Comparison of ENCODE assay signal across 26 cellular contexts in genomic region chr6:150203378-150203777, GRCh38.
DNase-seq lines count a peak whose midpoint lies in the region; ATAC-seq, FAIRE-seq and TF ChIP-seq lines count a peak whose summit lies in the region.
"Had no signal": no experiment of that assay in that cellular context is flagged by ENCODE, and none has a peak within 500 bp of the region (broad histone marks: within the 10 kb centered on the region; RNA-seq: fewer than 3 reads in every experiment).

No MANE protein-coding gene starts in this region.

- ATAC-seq in HCT116, result no peak
- ATAC-seq: HepG2, Panc1, Right ventricle myocardium inferior had no signal

- H2BK12ac ChIP-seq in H9 (ENCODE audit: insufficient read length, low read depth, low read length), result no peak overlapping the region

- no peak overlapping the region for H3K4ac ChIP-seq in H9 (ENCODE audit: low read depth, low read length)

- H3K9ac ChIP-seq in HCT116 (ENCODE audit: low read length) (no peak overlapping the region), colonic mucosa (ENCODE audit: low read depth in 2 of 2, low read length in 2 of 2) (peak overlapping the region in 1 of 2 donors; percentile 69), H9 (ENCODE audit: extremely low read depth, insufficient read length, low read length) (no peak overlapping the region)

- BruUV-seq in HCT116 (replicated peaks; lab: Mats Ljungman, UMichigan), result no TSS peak

- TF ChIP-seq RAD21 in HCT116 (IDR thresholded peaks at IDR 0.05; ENCODE audit: low read depth), result no peak

- RAD21 ChIA-PET in HCT116 (lab: Charles Lee; ENCODE audit: low non-redundant PET in 1 of 2, low total read pairs in 2 of 2, uncharacterized antibody in 2 of 2, unreplicated experiment in 2 of 2), result no interaction called here

- no peak overlapping the region for H4K8ac ChIP-seq in H9 (replicated peaks; ENCODE audit: insufficient read length, low read depth, low read length)

- TF ChIP-seq EP300 in transverse colon (IDR thresholded peaks at IDR 0.05; ENCODE audit: low read depth), result no peak

- intact Hi-C loops in HCT116 (cut with micrococcal nuclease) (no loop called here), colonic mucosa (cut with DNase I) (no loop called here), transverse colon (cut with DNase I; ENCODE audit: low total_unique reads) (no loop called here)

- 83 to 97% methylated on average over 2 to 12 of the region's 12 CpGs for whole genome bisulfite sequencing in transverse colon (ENCODE audit: low coverage in 1 of 2), 2 donors
- WGBS in H9 (ENCODE audit: extremely low coverage, insufficient read length, low lambda C conversion rate), result no CpG with 5 or more reads among the region's 12 CpGs

- H3K4me3 ChIP-seq in HCT116 (replicated peaks in 1 of 2; ENCODE audit: low read depth in 1 of 2, low read length in 2 of 2) (no peak overlapping the region), colonic mucosa (no peak overlapping the region), muscle layer of duodenum (ENCODE audit: low read depth in 1 of 2, low read length in 2 of 2) (no peak overlapping the region), transverse colon (no peak overlapping the region)

- H3K79me1 ChIP-seq in H9 (ENCODE audit: insufficient read depth, low read depth, low read length, poor library complexity, severe bottlenecking), result no peaks in the 10 kb centered on the region

- H3K56ac ChIP-seq in H9 (ENCODE audit: insufficient read length, low read depth, low read length), result no peak overlapping the region

- H2BK20ac ChIP-seq in H9 (ENCODE audit: low read depth, low read length, poor library complexity, severe bottlenecking), result no peak overlapping the region

- H3K14ac ChIP-seq in H9 (ENCODE audit: insufficient read depth, low read length), result no peak overlapping the region

- H3K23ac ChIP-seq in H9 (ENCODE audit: insufficient read length, low read depth, low read length), result no peak overlapping the region

- H3K9me2 ChIP-seq in HCT116 (ENCODE audit: insufficient read depth), result no peaks in the 10 kb centered on the region

- H3K27ac Mint-ChIP-seq in H9, result no peak overlapping the region
- H3K27ac Mint-ChIP-seq: CD4-positive, alpha-beta T cell had no signal

- H3K4me1 Mint-ChIP-seq in H9, result peaks cover 6 to 8% of the 10 kb centered on the region in 2 experiments; a peak in 3 of 4 replicates

- POLR2A ChIA-PET in HCT116 (lab: Charles Lee), result no interaction called here

- H3K9me3 Mint-ChIP-seq in H9, result peaks cover 0 to 2% of the 10 kb centered on the region in 2 experiments; a peak in 2 of 5 replicates
- H3K9me3 Mint-ChIP-seq: CD4-positive, alpha-beta T cell had no signal

- H3K9me3 ChIP-seq in HCT116 (ENCODE audit: control insufficient read depth in 1 of 2, insufficient read depth in 1 of 2, low read depth in 1 of 2, low read length in 2 of 2), result no peaks in the 10 kb centered on the region
- H3K9me3 ChIP-seq in colonic mucosa, result no peaks in the 10 kb centered on the region
- H3K9me3 ChIP-seq in muscle layer of duodenum (ENCODE audit: control insufficient read depth in 1 of 2, low read length in 2 of 2), result no peaks in the 10 kb centered on the region
- H3K9me3 ChIP-seq in transverse colon, result no peaks in the 10 kb centered on the region
- no peaks in the 10 kb centered on the region for H3K9me3 ChIP-seq in H9 (ENCODE audit: control insufficient read depth, low read depth, low read length)
- H3K9me3 ChIP-seq: BE2C had no signal

- no peak overlapping the region for H4K5ac ChIP-seq in H9 (ENCODE audit: insufficient read length, low read depth, low read length)

- no peaks in the 10 kb centered on the region for H4K20me1 ChIP-seq in HCT116 (ENCODE audit: insufficient read depth)
- no peaks in the 10 kb centered on the region for H4K20me1 ChIP-seq in H9 (ENCODE audit: control insufficient read depth, insufficient read depth, insufficient read length)

- H3K36me3 Mint-ChIP-seq in H9 (ENCODE audit: insufficient read depth in 1 of 3, low read depth in 3 of 3), result no peaks in the 10 kb centered on the region

- no peak overlapping the region for H3K18ac ChIP-seq in H9 (ENCODE audit: insufficient read length, low read depth, low read length)

- H2BK120ac ChIP-seq in H9 (ENCODE audit: low read depth, low read length, poor library complexity, severe bottlenecking), result no peak overlapping the region

- no peak overlapping the region for H3K27ac ChIP-seq in HCT116 (ENCODE audit: low read depth, low read length)
- H3K27ac ChIP-seq in colonic mucosa, result peak overlapping the region; percentile 88
- peak overlapping the region; percentile 67 for H3K27ac ChIP-seq in muscle layer of duodenum (ENCODE audit: low read length)
- peak overlapping the region; percentile 84 to 89 (median 86) for H3K27ac ChIP-seq in transverse colon
- no peak overlapping the region for H3K27ac ChIP-seq in H9 (ENCODE audit: insufficient read length, low read depth, low read length)
- H3K27ac ChIP-seq: HL-60 had no signal

- FAIRE-seq in frontal cortex (lab: Jason Lieb, UNC), result no peak
- FAIRE-seq: GM12892, GM18507, GM19239, HepG2 had no signal

- no peak overlapping the region for H3K4me3 Mint-ChIP-seq in H9
- H3K4me3 Mint-ChIP-seq: CD4-positive, alpha-beta T cell had no signal

- H3K4me1 ChIP-seq in HCT116 (ENCODE audit: control insufficient read depth in 1 of 2, insufficient read depth in 2 of 2, low read length in 2 of 2) (peaks cover 10 to 25% of the 10 kb centered on the region in 2 experiments), colonic mucosa (peaks cover 6% of the 10 kb centered on the region), muscle layer of duodenum (ENCODE audit: control insufficient read depth in 1 of 2, insufficient read depth in 2 of 2, low read length in 2 of 2) (peaks cover 0 to 4% of the 10 kb centered on the region in 2 donors), transverse colon (peaks cover 9 to 35% (median 23%) of the 10 kb centered on the region in 4 donors), H9 (ENCODE audit: insufficient read depth, low read length) (no peaks in the 10 kb centered on the region)
- H3K4me1 ChIP-seq: BE2C had no signal

- H3K4me2 ChIP-seq in HCT116 (ENCODE audit: low read length), result peak overlapping the region; percentile 64
- no peak overlapping the region for H3K4me2 ChIP-seq in H9 (ENCODE audit: insufficient read depth, insufficient read length, low read length)

- H3K79me2 ChIP-seq in HCT116 (ENCODE audit: insufficient read depth, low read length) (no peaks in the 10 kb centered on the region), H9 (ENCODE audit: insufficient read depth, low read length) (no peaks in the 10 kb centered on the region)

- H3K27me3 Mint-ChIP-seq in H9 (ENCODE audit: low read depth), result peaks cover 9% of the 10 kb centered on the region
- H3K27me3 Mint-ChIP-seq: CD4-positive, alpha-beta T cell had no signal

- H3K36me3 ChIP-seq in HCT116 (ENCODE audit: control insufficient read depth in 1 of 2, insufficient read depth in 2 of 2, low read length in 2 of 2) (no peaks in the 10 kb centered on the region), colonic mucosa (no peaks in the 10 kb centered on the region), muscle layer of duodenum (ENCODE audit: control insufficient read depth in 1 of 2, insufficient read depth in 2 of 2, low read length in 2 of 2) (no peaks in the 10 kb centered on the region), transverse colon (no peaks in the 10 kb centered on the region)
- H3K36me3 ChIP-seq: BE2C had no signal

- H2AFZ ChIP-seq in HCT116 (ENCODE audit: low read depth, low read length, poor library complexity, severe bottlenecking) (no peak overlapping the region), H9 (ENCODE audit: low read length) (no peak overlapping the region)

- TF ChIP-seq CTCF in HCT116 (IDR thresholded peaks at IDR 0.05 in 2 of 3, conservative IDR thresholded peaks at IDR 0.05 in 1 of 3; ENCODE audit: borderline replicate concordance in 1 of 3, insufficient read depth in 1 of 3, low read depth in 2 of 3, low read length in 2 of 3), result no peak
- no peak for TF ChIP-seq CTCF in colonic mucosa (IDR thresholded peaks at IDR 0.05)
- TF ChIP-seq CTCF in transverse colon (IDR thresholded peaks at IDR 0.05), result no peak
- no peak for TF ChIP-seq CTCF in H9 (conservative IDR thresholded peaks at IDR 0.05)

- DNase-seq in HCT116 (ENCODE audit: low read depth, low spot score) (no peak), colonic mucosa (no peak), transverse colon (no peak), frontal cortex (ENCODE audit: low spot score in 2 of 2) (no peak), NCI-H2081 treated with DMSO at 0.1 percent for 48 hours (lab: John Stamatoyannopoulos, UW) (no peak), H9 (no peak)
- DNase-seq: BE2C; CD4-positive, alpha-beta T cell; COR-L47; DND-41; KBM-7; NCI-H1092 treated with DMSO at 0.1 percent for 48 hours; NCI-H1436 treated with DMSO at 0.1 percent for 48 hours; NCI-H1930; NCI-H2227 treated with DMSO at 0.1 percent for 48 hours; NCI-H510A; NCI-H774; NK-92 treated with Interleukin-12 subunit alpha and Interleukin-12 subunit beta, amount 100 ng/mL, for 24 hours had no signal

- H3K23me2 ChIP-seq in H9 (ENCODE audit: insufficient read length, low read depth, low read length, poor library complexity, severe bottlenecking), result no peaks in the 10 kb centered on the region

- in situ Hi-C loops in transverse colon (cut with MboI; ENCODE audit: low pct_ligation_motif_present in 1 of 4, low pct_unique_long_range_greater_than_20kb in 1 of 4, low sequenced_read_pairs in 3 of 4), result no loop called here

- H2BK15ac ChIP-seq in H9 (ENCODE audit: low read depth, low read length), result no peak overlapping the region

- TF ChIP-seq POLR2A in HCT116 (IDR thresholded peaks at IDR 0.05; ENCODE audit: borderline replicate concordance, extremely low read depth, insufficient read depth, insufficient read length) (no peak), transverse colon (IDR thresholded peaks at IDR 0.05) (no peak)

- no peak overlapping the region for H2BK5ac ChIP-seq in H9 (ENCODE audit: insufficient read length, low read length)

- CTCF ChIA-PET in HCT116 (lab: Charles Lee), result no interaction called here

- no peak overlapping the region for H2AK5ac ChIP-seq in H9 (ENCODE audit: insufficient read length, low read length)

- no peak overlapping the region for H3T11ph ChIP-seq in H9 (ENCODE audit: low read length)

- H3K27me3 ChIP-seq in HCT116 (ENCODE audit: insufficient read depth, low read length) (no peaks in the 10 kb centered on the region), colonic mucosa (no peaks in the 10 kb centered on the region), muscle layer of duodenum (ENCODE audit: low read depth, low read length) (no peaks in the 10 kb centered on the region), transverse colon (no peaks in the 10 kb centered on the region), H9 (ENCODE audit: insufficient read depth, low read length) (no peaks in the 10 kb centered on the region)

- no peak overlapping the region for H4K91ac ChIP-seq in H9 (ENCODE audit: insufficient read length, low read depth, low read length)

TF ChIP-seq in HCT116, 20 proteins besides CTCF, POLR2A, EP300 and RAD21 (continues in another document):
- TF ChIP-seq CBX3 (IDR thresholded peaks at IDR 0.05; ENCODE audit: low read depth) (no peak), POLR2AphosphoS5 (IDR thresholded peaks at IDR 0.05; ENCODE audit: low read depth, low read length) (no peak)
- TF ChIP-seq, protein P1, sequence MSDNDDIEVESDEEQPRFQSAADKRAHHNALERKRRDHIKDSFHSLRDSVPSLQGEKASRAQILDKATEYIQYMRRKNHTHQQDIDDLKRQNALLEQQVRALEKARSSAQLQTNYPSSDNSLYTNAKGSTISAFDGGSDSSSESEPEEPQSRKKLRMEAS (IDR thresholded peaks at IDR 0.05), result no peak

Comparison
In these comparisons a context has a peak if more than half of its experiments do, and no peak if none do; other contexts are left out.
1. H3K27ac ChIP-seq: peak in colonic mucosa (single experiment), muscle layer of duodenum (single experiment) and transverse colon (4 of 4); none in HCT116 (single experiment) and H9 (single experiment).